ENCODE assay signal across 8 cellular contexts in the genomic region with DNA sequence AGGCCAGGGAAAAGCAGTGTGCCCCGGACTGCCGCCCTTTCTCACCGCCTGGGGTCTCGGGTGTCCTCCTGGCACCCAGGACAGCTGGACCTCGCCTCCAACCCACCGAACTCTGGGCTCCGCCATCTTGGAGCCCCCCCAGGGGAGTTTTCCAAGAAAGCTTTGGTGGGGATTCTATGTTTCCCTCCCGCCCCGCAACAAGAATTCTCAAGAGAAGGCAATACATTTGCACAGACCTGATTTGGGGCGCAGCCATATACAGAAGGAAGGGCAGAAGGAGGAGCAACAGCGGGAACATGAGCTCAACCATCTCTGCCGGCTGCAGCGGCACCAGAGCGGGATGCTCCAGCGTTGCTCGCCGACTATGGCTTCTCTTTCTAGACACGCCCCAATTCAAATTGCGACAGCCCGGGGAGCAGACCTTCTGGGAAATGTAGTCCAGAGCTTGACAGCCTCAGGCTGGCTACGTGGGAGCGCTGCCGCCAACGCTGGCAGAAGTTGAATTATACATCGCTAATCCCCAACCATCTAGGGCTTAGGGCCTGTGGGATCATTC. TPM values are rescaled to one million over a fixed set of nuclear protein-coding genes. Genes with fewer than 3 reads are reported as not detected.
DNase-seq lines count a peak whose midpoint lies in the region; ATAC-seq and TF ChIP-seq lines count a peak whose summit lies in the region.

A gene with protein sequence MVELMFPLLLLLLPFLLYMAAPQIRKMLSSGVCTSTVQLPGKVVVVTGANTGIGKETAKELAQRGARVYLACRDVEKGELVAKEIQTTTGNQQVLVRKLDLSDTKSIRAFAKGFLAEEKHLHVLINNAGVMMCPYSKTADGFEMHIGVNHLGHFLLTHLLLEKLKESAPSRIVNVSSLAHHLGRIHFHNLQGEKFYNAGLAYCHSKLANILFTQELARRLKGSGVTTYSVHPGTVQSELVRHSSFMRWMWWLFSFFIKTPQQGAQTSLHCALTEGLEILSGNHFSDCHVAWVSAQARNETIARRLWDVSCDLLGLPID (minus strand): TSS at position 371 of the 556 bp plus-strand sequence. CDS start 61 bp downstream, at position 310.

- H2BK5ac ChIP-seq in IMR-90 (ENCODE audit: low read depth, low read length, poor library complexity, severe bottlenecking), result peak within 1 kb of the TSS; percentile 55

- peak; percentile 84 for ATAC-seq in GM21526 (IDR thresholded peaks at IDR 0.05; ENCODE audit: low FRiP score, unreplicated experiment)
- peak; percentile 94 for ATAC-seq in IMR-90 (ENCODE audit: low read depth)
- peak; percentile 93 for ATAC-seq in PC-3

- H3K23ac ChIP-seq in IMR-90 (ENCODE audit: low read depth, low read length), result peak within 1 kb of the TSS; percentile 84

- peak within 1 kb of the TSS; percentile 10 to 66; a peak in 3 of 4 replicates for H4K8ac ChIP-seq in IMR-90 (ENCODE audit: low read depth in 2 of 2, low read length in 2 of 2)

- POLR2A ChIA-PET in IMR-90 (lab: Charles Lee; ENCODE audit: unreplicated experiment), result no interaction called here
- POLR2A ChIA-PET in PC-3 (lab: Charles Lee; ENCODE audit: unreplicated experiment), result interaction anchor here (0.7 to 1.4 kb wide), 4 partner anchors 9 to 191 kb away, joined by 3 to 8 read pairs (median 3); no protein-coding TSS in a partner anchor

- peak; percentile 92 for TF ChIP-seq POLR2A in IMR-90 (IDR thresholded peaks at IDR 0.05; ENCODE audit: low read depth, low read length)

- H3K36me3 ChIP-seq in IMR-90 (ENCODE audit: control insufficient read depth, insufficient read depth, low read length), result peaks cover 13% of the 10 kb centered on the region
- peaks cover 24% of the 10 kb centered on the region for H3K36me3 ChIP-seq in PC-3 (ENCODE audit: low read depth, low read length)

- H3K4ac ChIP-seq in IMR-90 (ENCODE audit: low read depth, low read length), result peak within 1 kb of the TSS; percentile 86

- WGBS in IMR-90 (ENCODE audit: extremely low coverage in 2 of 2, insufficient read length in 1 of 2), 2 experiments, result 0% methylated on average over 9 of the region's 25 CpGs; no CpG with 5 or more reads in 1 of the 2 experiments

- intact Hi-C loops in IMR-90 (cut with micrococcal nuclease), result no loop called here
- intact Hi-C loops in PC-3 (cut with micrococcal nuclease), result loop anchor here (1.0 kb wide), 3 partner anchors 21 to 336 kb away; partner anchors contain the start of genes ARG2, ATP6V1D and VTI1B

- peak within 1 kb of the TSS; percentile 61 for H3K9ac ChIP-seq in IMR-90 (ENCODE audit: low read depth, low read length)
- H3K9ac ChIP-seq in PC-3 (ENCODE audit: low read length), result peak within 1 kb of the TSS; percentile 96

- peaks cover 48% of the 10 kb centered on the region for H3K79me2 ChIP-seq in PC-3 (ENCODE audit: low read length)

- peaks cover 24 to 42% of the 10 kb centered on the region in 2 experiments for H3K79me1 ChIP-seq in IMR-90 (ENCODE audit: low read depth in 1 of 2, low read length in 2 of 2)

- H3K4me3 ChIP-seq in IMR-90 (ENCODE audit: insufficient read depth, low read depth, low read length) (peak within 1 kb of the TSS; percentile 75), PC-3 (ENCODE audit: low read length) (peak within 1 kb of the TSS; percentile 97)

- in situ Hi-C loops in IMR-90 (cut with MboI; ENCODE audit: low sequenced_read_pairs), result no loop called here

- peak within 1 kb of the TSS; percentile 81 for H3K14ac ChIP-seq in IMR-90 (replicated peaks; ENCODE audit: low read depth, low read length)

- DNase-seq in DMS 273 (lab: John Stamatoyannopoulos, UW; ENCODE audit: unreplicated experiment), result peak; percentile 98
- peak; percentile 89 for DNase-seq in IMR-90
- DNase-seq in PC-3, result peak; percentile 95
- DNase-seq in activated T-cell treated with anti-CD3 and anti-CD28 coated beads for 48 hours (ENCODE audit: low read depth), result peak; percentile 74
- peak; percentile 65 for DNase-seq in epithelial cell of prostate (ENCODE audit: low read depth, low spot score)
- peak; percentile 91 for DNase-seq in mucosa of gallbladder (ENCODE audit: low spot score)
- peak; percentile 57 for DNase-seq in stimulated activated CD8-positive, alpha-beta memory T cell treated with anti-CD3 and anti-CD28 coated beads, Interleukin-4, amount 100 ng/mL, for 4 hours (ENCODE audit: low read depth in 2 of 2, low spot score in 1 of 2)

- CTCF ChIA-PET in IMR-90 (lab: Yijun Ruan, JAX), result interaction anchor here (1.0 kb wide), 1 partner anchor 9 kb away, joined by 7 read pairs; no protein-coding TSS in a partner anchor
- CTCF ChIA-PET in PC-3 (lab: Charles Lee), result interaction anchor here (0.7 to 1.4 kb wide), 4 partner anchors 9 to 125 kb away, joined by 3 to 11 read pairs (median 8); partner anchors contain the start of gene ARG2

- peak within 1 kb of the TSS; percentile 48; the same call in 1 of the 2 replicates for H3K56ac ChIP-seq in IMR-90 (ENCODE audit: extremely low read depth, insufficient read depth, low read length)

- BruUV-seq in IMR-90 (replicated peaks; lab: Mats Ljungman, UMichigan), result no TSS peak
- no TSS peak for BruUV-seq in PC-3 (replicated peaks; lab: Mats Ljungman, UMichigan)

- H3F3A ChIP-seq in PC-3 (ENCODE audit: low read length, unreplicated experiment), result no peaks in the 10 kb centered on the region

- peaks cover 16% of the 10 kb centered on the region; the same call in 1 of the 2 replicates for H4K20me1 ChIP-seq in IMR-90 (ENCODE audit: insufficient read depth, low read length)
- peaks cover 27% of the 10 kb centered on the region for H4K20me1 ChIP-seq in PC-3 (ENCODE audit: low read length)

- dilution Hi-C loops in IMR-90 (cut with HindIII; ENCODE audit: low sequenced_read_pairs, unreplicated experiment), result no loop called here

- H2BK15ac ChIP-seq in IMR-90 (ENCODE audit: low read depth, low read length), result no peak within 1 kb of the TSS

- H2BK120ac ChIP-seq in IMR-90 (ENCODE audit: low read depth, low read length), result peak within 1 kb of the TSS; percentile 33

- H2BK20ac ChIP-seq in IMR-90 (ENCODE audit: low read depth, low read length), result no peak within 1 kb of the TSS; the same call in 1 of the 2 replicates

- no peaks in the 10 kb centered on the region for H3K9me2 ChIP-seq in PC-3 (replicated peaks; ENCODE audit: low read length)

- TF ChIP-seq RAD21 in IMR-90 (IDR thresholded peaks at IDR 0.05; ENCODE audit: low read length), result no peak

- H2AK9ac ChIP-seq in IMR-90 (replicated peaks; ENCODE audit: low read depth, low read length, poor library complexity), result peak within 1 kb of the TSS; percentile 80

- H3K4me1 ChIP-seq in IMR-90 (ENCODE audit: control insufficient read depth, insufficient read depth, low read length) (peaks cover 4% of the 10 kb centered on the region), PC-3 (ENCODE audit: insufficient read depth, low read length) (peaks cover 16% of the 10 kb centered on the region)

- no peak within 1 kb of the TSS for H3K18ac ChIP-seq in IMR-90 (ENCODE audit: low read depth, low read length)

- H3K27ac ChIP-seq in IMR-90 (ENCODE audit: insufficient read depth, low read length) (peak within 1 kb of the TSS; percentile 31), PC-3 (ENCODE audit: low read length) (peak within 1 kb of the TSS; percentile 93), epithelial cell of prostate (peak within 1 kb of the TSS; percentile 95)

- H3K9me3 ChIP-seq in IMR-90 (ENCODE audit: control insufficient read depth, insufficient read depth, low read length), result no peaks in the 10 kb centered on the region
- no peaks in the 10 kb centered on the region for H3K9me3 ChIP-seq in PC-3 (ENCODE audit: low read length)

- H3K4me2 ChIP-seq in IMR-90 (ENCODE audit: low read depth, low read length) (peak within 1 kb of the TSS; percentile 76), PC-3 (ENCODE audit: low read length) (peak within 1 kb of the TSS; percentile 98)

- H2AFZ ChIP-seq in IMR-90 (replicated peaks; ENCODE audit: low read length, poor library complexity), result peak within 1 kb of the TSS; percentile 90
- H2AFZ ChIP-seq in PC-3 (ENCODE audit: low read length), result peak within 1 kb of the TSS; percentile 82

- no peaks in the 10 kb centered on the region for H3K27me3 ChIP-seq in IMR-90 (ENCODE audit: control insufficient read depth, insufficient read depth, low read length)
- H3K27me3 ChIP-seq in PC-3 (ENCODE audit: low read length), result no peaks in the 10 kb centered on the region

- TF ChIP-seq CTCF in IMR-90 (conservative IDR thresholded peaks at IDR 0.05; ENCODE audit: low read depth, low read length), result no peak
- no peak for TF ChIP-seq CTCF in PC-3 (conservative IDR thresholded peaks at IDR 0.05; ENCODE audit: low read depth, low read length)

- H2AK5ac ChIP-seq in IMR-90 (ENCODE audit: low read depth, low read length), result peak within 1 kb of the TSS; percentile 84

- H3K9me1 ChIP-seq in IMR-90 (ENCODE audit: insufficient read depth, low read length), result peaks cover 7% of the 10 kb centered on the region

- no peak within 1 kb of the TSS for H4K5ac ChIP-seq in IMR-90 (ENCODE audit: low read depth, low read length)

- H4K91ac ChIP-seq in IMR-90 (ENCODE audit: insufficient read depth, low read depth, low read length), result peak within 1 kb of the TSS; percentile 59

TF ChIP-seq in IMR-90, 13 proteins besides CTCF, POLR2A, EP300 and RAD21:
- TF ChIP-seq NFE2L2 (IDR thresholded peaks at IDR 0.05; ENCODE audit: low read depth, low read length) (no peak), USF2 (IDR thresholded peaks at IDR 0.05; ENCODE audit: low read depth, low read length) (no peak), MXI1 (IDR thresholded peaks at IDR 0.05; ENCODE audit: borderline replicate concordance, low read depth, low read length) (peak; percentile 82), CEBPB (IDR thresholded peaks at IDR 0.05; ENCODE audit: low read depth, low read length) (peak; percentile 99)

RNA-seq across cellular contexts. Expression of the gene that starts here (rescaled TPM):
- total RNA-seq in IMR-90 (2012; rRNA removed) (109 and 149 TPM in 2 replicates), PC-3 (2014; rRNA removed) (103 and 125 TPM in 2 replicates), mucosa of gallbladder (222 TPM)
- polyA plus RNA-seq in IMR-90 (2012; rRNA removed), result 71.6 and 77.3 TPM in 2 replicates
- 28.1 and 28.9 TPM in 2 replicates for polyA plus RNA-seq in IMR-90 (2012; cell fraction: cytosol; rRNA removed)
- 35.8 and 94.3 TPM in 2 replicates for polyA plus RNA-seq in IMR-90 (2012; cell fraction: nucleus; rRNA removed; ENCODE audit: low replicate concordance)

Comparison
In these comparisons a context has a peak if more than half of its experiments do, and no peak if none do; other contexts are left out.
1. Peak in every context shown above with its lines: DNase-seq, ATAC-seq, H3K4me3 ChIP-seq and H3K27ac ChIP-seq.
2. H3K27ac ChIP-seq: peak in every context shown above with its lines; median percentile 95 in epithelial cell of prostate; 93 in PC-3; 31 in IMR-90.